ENCODE assay signal across 24 cellular contexts in the genomic region with DNA sequence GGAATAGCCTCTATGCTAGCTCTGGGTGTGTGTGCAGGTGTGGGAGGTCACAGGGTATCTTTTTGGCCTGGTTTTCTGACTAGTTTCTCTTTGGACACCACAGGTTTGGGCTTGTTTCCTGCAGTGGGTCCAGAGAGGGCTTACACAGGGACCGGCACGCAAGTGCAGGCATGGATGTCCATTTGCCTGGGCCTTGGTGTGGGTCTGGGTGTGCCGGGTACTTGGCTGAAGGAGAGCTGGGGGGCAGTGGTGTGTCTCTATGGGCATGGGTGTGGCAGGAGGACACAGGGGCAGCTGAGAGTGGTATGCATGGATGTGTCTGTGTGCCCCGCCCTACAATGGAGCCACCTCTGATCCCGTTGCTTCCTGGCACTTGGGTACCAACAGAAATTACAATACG. TPM values are rescaled to one million over a fixed set of nuclear protein-coding genes. Genes with fewer than 3 reads are reported as not detected.
DNase-seq lines count a peak whose midpoint lies in the region; ATAC-seq, FAIRE-seq and TF ChIP-seq lines count a peak whose summit lies in the region.
"Had no signal": no experiment of that assay in that cellular context is flagged by ENCODE, and none has a peak within 500 bp of the region (broad histone marks: within the 10 kb centered on the region; RNA-seq: fewer than 3 reads in every experiment).

No MANE protein-coding gene starts in this region.

- no peaks in the 10 kb centered on the region for H3K79me2 ChIP-seq in HepG2 (ENCODE audit: insufficient read depth, low read length)

- no peak for FAIRE-seq in HepG2 (lab: Jason Lieb, UNC)
- FAIRE-seq: A549, D721Med, GM12878 had no signal

- peaks cover 5 to 57% of the 10 kb centered on the region in 2 experiments for H3K27me3 ChIP-seq in HepG2 (ENCODE audit: control insufficient read depth in 1 of 2, insufficient read depth in 2 of 2, low read length in 2 of 2)
- H3K27me3 ChIP-seq: BE2C; BLaER1 treated with 17β-estradiol and CSF1 and Interleukin-3, amounts not matched to agents 10 nM and 100 nM had no signal

- no peaks in the 10 kb centered on the region for H3K4me1 Mint-ChIP-seq in activated CD4-positive, alpha-beta T cell treated with anti-CD3 and anti-CD28 coated beads, Interleukin-2, amount 10 ng/mL, durations not matched to agents 24 days and 14 days
- no peaks in the 10 kb centered on the region for H3K4me1 Mint-ChIP-seq in chondrocyte (ENCODE audit: low read depth)
- peaks cover 30% of the 10 kb centered on the region for H3K4me1 Mint-ChIP-seq in stimulated activated memory B cell treated with anti-CD40 and anti-IgM and Interleukin-4, amounts not matched to agents 10 μg/mL and 1 μg/mL and 100 μg/mL, for 72 hours
- H3K4me1 Mint-ChIP-seq in immature natural killer cell: no peaks in the 10 kb centered on the region
- H3K4me1 Mint-ChIP-seq: CD14-positive monocyte had no signal

- BruUV-seq in HepG2 (replicated peaks; lab: Mats Ljungman, UMichigan): no TSS peak

- CTCF ChIA-PET in HepG2 (lab: Yijun Ruan, JAX; ENCODE audit: low intra/inter-chr PET ratio, low total read pairs): no interaction called here

- H3K27ac ChIP-seq in HepG2 (ENCODE audit: extremely low read length, insufficient read depth, low read length): no peak overlapping the region
- H3K27ac ChIP-seq: A549; BLaER1 treated with 17β-estradiol and CSF1 and Interleukin-3, amounts not matched to agents 10 nM and 100 nM had no signal

- no peak overlapping the region for H3K4me2 ChIP-seq in HepG2 (ENCODE audit: low read depth, low read length)
- H3K4me2 ChIP-seq: A549; BLaER1 treated with 17β-estradiol and CSF1 and Interleukin-3, amounts not matched to agents 10 nM and 100 nM; GM23338 had no signal

- in situ Hi-C loops in GM13977 (cut with MboI; ENCODE audit: low pct_unique_long_range_greater_than_20kb, low sequenced_read_pairs, unreplicated experiment) (no loop called here), HepG2 (cut with HindIII; ENCODE audit: extremely low pct_ligation_motif_present, low pct_unique_long_range_greater_than_20kb) (no loop called here)

- no peak overlapping the region for H2AFZ ChIP-seq in HepG2 (ENCODE audit: low read length)
- H2AFZ ChIP-seq: GM23338 had no signal

- H3K36me3 ChIP-seq in HepG2 (replicated peaks in 1 of 2; ENCODE audit: control insufficient read depth in 1 of 2, insufficient read depth in 2 of 2, low read length in 2 of 2): no peaks in the 10 kb centered on the region
- H3K36me3 ChIP-seq: BE2C; BLaER1 treated with 17β-estradiol and CSF1 and Interleukin-3, amounts not matched to agents 10 nM and 100 nM; HAP-1 had no signal

- H3K27me3 Mint-ChIP-seq in activated CD4-positive, alpha-beta T cell treated with anti-CD3 and anti-CD28 coated beads, Interleukin-2, amount 10 ng/mL, durations not matched to agents 24 days and 14 days: peaks cover 14% of the 10 kb centered on the region
- H3K27me3 Mint-ChIP-seq in chondrocyte (ENCODE audit: low read depth) (peaks cover 18% of the 10 kb centered on the region), immature natural killer cell (ENCODE audit: low read depth in 3 of 3) (peaks cover 3 to 4% (median 3%) of the 10 kb centered on the region in 3 donors)
- H3K27me3 Mint-ChIP-seq in stimulated activated memory B cell treated with anti-CD40 and anti-IgM and Interleukin-4, amounts not matched to agents 10 μg/mL and 1 μg/mL and 100 μg/mL, for 72 hours: no peaks in the 10 kb centered on the region
- H3K27me3 Mint-ChIP-seq: CD4-positive, alpha-beta T cell had no signal

- H3K36me3 Mint-ChIP-seq in activated CD4-positive, alpha-beta T cell treated with anti-CD3 and anti-CD28 coated beads, Interleukin-2, amount 10 ng/mL, durations not matched to agents 24 days and 14 days (ENCODE audit: low read depth): no peaks in the 10 kb centered on the region
- H3K36me3 Mint-ChIP-seq in chondrocyte (ENCODE audit: low read depth) (no peaks in the 10 kb centered on the region), immature natural killer cell (no peaks in the 10 kb centered on the region)
- H3K36me3 Mint-ChIP-seq in stimulated activated memory B cell treated with anti-CD40 and anti-IgM and Interleukin-4, amounts not matched to agents 10 μg/mL and 1 μg/mL and 100 μg/mL, for 72 hours: no peaks in the 10 kb centered on the region
- H3K36me3 Mint-ChIP-seq: CD14-positive monocyte; CD8-positive, alpha-beta memory T cell had no signal

- intact Hi-C loops in activated CD4-positive, alpha-beta T cell treated with anti-CD3 and anti-CD28 coated beads, Interleukin-2, amount 10 ng/mL, durations not matched to agents 24 days and 14 days (cut with micrococcal nuclease): no loop called here
- intact Hi-C loops in HepG2 (cut with micrococcal nuclease; ENCODE audit: unreplicated experiment): no loop called here

- no peak for TF ChIP-seq EP300 in HepG2 (IDR thresholded peaks at IDR 0.05; ENCODE audit: low read depth in 2 of 2, low read length in 2 of 2)
- no peak for TF ChIP-seq EP300 in HepG2 (CRISPR knock-in tag; IDR thresholded peaks at IDR 0.05; ENCODE audit: borderline replicate concordance)

- H3K4me3 ChIP-seq in HepG2 (replicated peaks in 1 of 3; ENCODE audit: insufficient read depth in 1 of 3, low read depth in 2 of 3, low read length in 3 of 3): no peak overlapping the region
- H3K4me3 ChIP-seq: A549; BLaER1 treated with 17β-estradiol and CSF1 and Interleukin-3, amounts not matched to agents 10 nM and 100 nM; GM12878; GM23338; HAP-1 had no signal

- no peak for TF ChIP-seq RAD21 in HepG2 (CRISPR knock-in tag; IDR thresholded peaks at IDR 0.05)

- 34% methylated on average over 4 of the region's 6 CpGs for WGBS in HepG2 (ENCODE audit: low lambda C conversion rate)

- H3K27ac Mint-ChIP-seq in activated CD4-positive, alpha-beta T cell treated with anti-CD3 and anti-CD28 coated beads, Interleukin-2, amount 10 ng/mL, durations not matched to agents 24 days and 14 days: no peak overlapping the region
- no peak overlapping the region for H3K27ac Mint-ChIP-seq in chondrocyte (ENCODE audit: unreplicated experiment)
- peak overlapping the region; percentile 91 for H3K27ac Mint-ChIP-seq in stimulated activated memory B cell treated with anti-CD40 and anti-IgM and Interleukin-4, amounts not matched to agents 10 μg/mL and 1 μg/mL and 100 μg/mL, for 72 hours
- no peak overlapping the region for H3K27ac Mint-ChIP-seq in immature natural killer cell
- H3K27ac Mint-ChIP-seq: CD4-positive, alpha-beta T cell; CD8-positive, alpha-beta memory T cell; GM23338; HFFc6 had no signal

- no peak overlapping the region for H3K4me3 Mint-ChIP-seq in activated CD4-positive, alpha-beta T cell treated with anti-CD3 and anti-CD28 coated beads, Interleukin-2, amount 10 ng/mL, durations not matched to agents 24 days and 14 days
- H3K4me3 Mint-ChIP-seq in chondrocyte (ENCODE audit: unreplicated experiment) (no peak overlapping the region), immature natural killer cell (no peak overlapping the region)
- no peak overlapping the region for H3K4me3 Mint-ChIP-seq in stimulated activated memory B cell treated with anti-CD40 and anti-IgM and Interleukin-4, amounts not matched to agents 10 μg/mL and 1 μg/mL and 100 μg/mL, for 72 hours
- H3K4me3 Mint-ChIP-seq: CD14-positive monocyte; CD4-positive, alpha-beta T cell; CD8-positive, alpha-beta memory T cell; GM23338; HFFc6 had no signal

- no peaks in the 10 kb centered on the region for H3K9me3 Mint-ChIP-seq in activated CD4-positive, alpha-beta T cell treated with anti-CD3 and anti-CD28 coated beads, Interleukin-2, amount 10 ng/mL, durations not matched to agents 24 days and 14 days
- H3K9me3 Mint-ChIP-seq in chondrocyte (ENCODE audit: low read depth) (no peaks in the 10 kb centered on the region), immature natural killer cell (no peaks in the 10 kb centered on the region)
- peaks cover 3% of the 10 kb centered on the region for H3K9me3 Mint-ChIP-seq in stimulated activated memory B cell treated with anti-CD40 and anti-IgM and Interleukin-4, amounts not matched to agents 10 μg/mL and 1 μg/mL and 100 μg/mL, for 72 hours
- H3K9me3 Mint-ChIP-seq: CD4-positive, alpha-beta T cell; CD8-positive, alpha-beta memory T cell; GM23338; HFFc6 had no signal

- DNase-seq in activated CD4-positive, alpha-beta T cell treated with anti-CD3 and anti-CD28 coated beads, Interleukin-2, amount 10 ng/mL, durations not matched to agents 24 days and 14 days: peak; percentile 53
- DNase-seq in activated CD4-positive, alpha-beta T cell treated with anti-CD3 and anti-CD28 coated beads, Interleukin-2, amount 50 U/mL, for 48 hours: no peak
- DNase-seq in GM13977 (ENCODE audit: low spot score) (peak; percentile 13), chondrocyte (ENCODE audit: low spot score) (peak; percentile 75), HepG2 (ENCODE audit: low spot score) (no peak), immature natural killer cell (no peak)
- DNase-seq: 8988T; ACHN; BE2C; CD4-positive, alpha-beta T cell; CD8-positive, alpha-beta memory T cell; DMS 273 treated with DMSO at 0.1 percent for 48 hours; DMS79; EL; GDM1; HFFc6 had no signal

- POLR2A ChIA-PET in HepG2 (lab: Yijun Ruan, JAX): no interaction called here

- no peak for TF ChIP-seq POLR2A in HepG2 (IDR thresholded peaks at IDR 0.05; ENCODE audit: insufficient read depth in 1 of 2, low read depth in 2 of 2, low read length in 2 of 2)

- no peaks in the 10 kb centered on the region for H3K4me1 ChIP-seq in HepG2 (ENCODE audit: insufficient read depth, low read length)
- H3K4me1 ChIP-seq: A549, BE2C had no signal

- no peaks in the 10 kb centered on the region for H4K20me1 ChIP-seq in HepG2 (ENCODE audit: insufficient read depth, low read length)
- H4K20me1 ChIP-seq: BLaER1 treated with 17β-estradiol and CSF1 and Interleukin-3, amounts not matched to agents 10 nM and 100 nM had no signal

- no peak overlapping the region for H3K9ac ChIP-seq in HepG2 (ENCODE audit: insufficient read depth, low read depth, low read length)
- H3K9ac ChIP-seq: BLaER1 treated with 17β-estradiol and CSF1 and Interleukin-3, amounts not matched to agents 10 nM and 100 nM had no signal

- ATAC-seq in stimulated activated memory B cell treated with anti-CD40 and anti-IgM and Interleukin-4, amounts not matched to agents 10 μg/mL and 1 μg/mL and 100 μg/mL, for 72 hours: no peak
- ATAC-seq in HepG2: no peak
- ATAC-seq: A549, GM12878, GM23338 had no signal

- no peaks in the 10 kb centered on the region for H3K9me3 ChIP-seq in HepG2 (ENCODE audit: low read length)
- H3K9me3 ChIP-seq: A549; BE2C; BLaER1 treated with 17β-estradiol and CSF1 and Interleukin-3, amounts not matched to agents 10 nM and 100 nM; HAP-1 had no signal

- no peak for TF ChIP-seq CTCF in GM13977 (IDR thresholded peaks at IDR 0.05; ENCODE audit: extremely low read depth, insufficient read depth, missing control alignments)
- no peak for TF ChIP-seq CTCF in chondrocyte (IDR thresholded peaks at IDR 0.05)
- TF ChIP-seq CTCF in HepG2 (CRISPR knock-in tag; IDR thresholded peaks at IDR 0.05): no peak

RNA-seq across cellular contexts. Expression of a gene that starts 7.5 kb away (rescaled TPM):
- total RNA-seq in activated CD4-positive, alpha-beta T cell treated with anti-CD3 and anti-CD28 coated beads, Interleukin-2, amount 10 ng/mL, durations not matched to agents 24 days and 14 days: 0.85 and 1.1 TPM in 2 replicates
- total RNA-seq in chondrocyte: not detected in 3 replicates
- total RNA-seq in HepG2 (2016; rRNA removed; fragmentation: Illumina TruSeq; extraction: Trizol): 0.81 and 1.6 TPM in 2 replicates
- 0.40 and 0.53 TPM in 2 replicates for total RNA-seq in HepG2 (2016; cell fraction: cytosol; rRNA removed; fragmentation: Illumina TruSeq; extraction: Trizol; ENCODE audit: low read depth)
- 0.82 and 1.2 TPM in 2 replicates for total RNA-seq in HepG2 (2016; cell fraction: insoluble cytoplasmic fraction; rRNA removed; fragmentation: Illumina TruSeq; extraction: Trizol)
- total RNA-seq in HepG2 (2016; cell fraction: membrane; rRNA removed; fragmentation: Illumina TruSeq; extraction: Trizol): 0.83 and 1.3 TPM in 2 replicates
- total RNA-seq in HepG2 (2016; cell fraction: nucleus; rRNA removed; fragmentation: Illumina TruSeq; extraction: Trizol): 0.50 and 0.65 TPM in 2 replicates
- 0.38 and 0.52 TPM in 2 replicates for polyA plus RNA-seq in HepG2 (2011; rRNA removed)
- polyA plus RNA-seq in HepG2 (2011; cell fraction: cytosol; rRNA removed): 0.43 and 0.56 TPM in 2 replicates
- polyA plus RNA-seq in HepG2 (2011; cell fraction: nucleus; rRNA removed): 0.82 and 0.85 TPM in 2 replicates
- polyA plus RNA-seq in HepG2 (2012): 0.79 and 0.97 TPM in 2 replicates
- polyA plus RNA-seq in HepG2 (2016; cell fraction: cytosol; fragmentation: Illumina TruSeq; extraction: Trizol; ENCODE audit: low read depth): 0.18 and 0.51 TPM in 2 replicates
- 0.80 and 0.87 TPM in 2 replicates for polyA plus RNA-seq in HepG2 (2016; cell fraction: insoluble cytoplasmic fraction; fragmentation: Illumina TruSeq; extraction: Trizol; ENCODE audit: low read depth)
- 0.63 and 0.69 TPM in 2 replicates for polyA plus RNA-seq in HepG2 (2016; cell fraction: membrane; fragmentation: Illumina TruSeq; extraction: Trizol; ENCODE audit: low read depth)
- polyA plus RNA-seq in HepG2 (2016; cell fraction: nucleus; fragmentation: Illumina TruSeq; extraction: Trizol; ENCODE audit: insufficient read depth, low read depth): 1.6 and 1.8 TPM in 2 replicates
- polyA minus RNA-seq in HepG2 (2011; rRNA and poly(A)+ RNA removed; ENCODE audit: low replicate concordance): 1.8 and 4.9 TPM in 2 replicates
- polyA minus RNA-seq in HepG2 (2011; cell fraction: cytosol; rRNA and poly(A)+ RNA removed): 0.49 and 1.8 TPM in 2 replicates
- polyA minus RNA-seq in HepG2 (2011; cell fraction: nucleus; rRNA and poly(A)+ RNA removed): 0.26 and 0.75 TPM in 2 replicates
- not detected for polyA plus RNA-seq in immature natural killer cell
- total RNA-seq: HFFc6 had no signal
- polyA plus RNA-seq: CD14-positive monocyte had no signal

RNA-seq across cellular contexts. Expression of a gene that starts 44.4 kb away (rescaled TPM):
- total RNA-seq in activated CD4-positive, alpha-beta T cell treated with anti-CD3 and anti-CD28 coated beads, Interleukin-2, amount 10 ng/mL, durations not matched to agents 24 days and 14 days: 4.4 and 4.5 TPM in 2 replicates
- total RNA-seq in chondrocyte (7.5 to 9.4 TPM (median 7.9 TPM) in 3 replicates), HepG2 (2016; rRNA removed; fragmentation: Illumina TruSeq; extraction: Trizol) (16.9 and 25.1 TPM in 2 replicates)
- total RNA-seq in HepG2 (2016; cell fraction: cytosol; rRNA removed; fragmentation: Illumina TruSeq; extraction: Trizol; ENCODE audit: low read depth): 1.7 and 1.8 TPM in 2 replicates
- total RNA-seq in HepG2 (2016; cell fraction: insoluble cytoplasmic fraction; rRNA removed; fragmentation: Illumina TruSeq; extraction: Trizol): 17.1 and 23.6 TPM in 2 replicates
- 6.6 and 7.3 TPM in 2 replicates for total RNA-seq in HepG2 (2016; cell fraction: membrane; rRNA removed; fragmentation: Illumina TruSeq; extraction: Trizol)
- total RNA-seq in HepG2 (2016; cell fraction: nucleus; rRNA removed; fragmentation: Illumina TruSeq; extraction: Trizol): 47.1 and 51.5 TPM in 2 replicates
- polyA plus RNA-seq in HepG2 (2011; rRNA removed) (16.1 and 16.7 TPM in 2 replicates), immature natural killer cell (under 1 TPM in 2 of 3 donors, not detected in 1; 0.24 to 0.49 TPM)
- 6.1 and 8.8 TPM in 2 replicates for polyA plus RNA-seq in HepG2 (2011; cell fraction: cytosol; rRNA removed)
- polyA plus RNA-seq in HepG2 (2011; cell fraction: nucleus; rRNA removed): 25.7 and 29.3 TPM in 2 replicates
- 13.9 and 15.6 TPM in 2 replicates for polyA plus RNA-seq in HepG2 (2012)
- 0.36 and 0.37 TPM in 2 replicates for polyA plus RNA-seq in HepG2 (2016; cell fraction: cytosol; fragmentation: Illumina TruSeq; extraction: Trizol; ENCODE audit: low read depth)
- polyA plus RNA-seq in HepG2 (2016; cell fraction: insoluble cytoplasmic fraction; fragmentation: Illumina TruSeq; extraction: Trizol; ENCODE audit: low read depth): 4.3 and 4.5 TPM in 2 replicates
- 0.42 and 0.73 TPM in 2 replicates for polyA plus RNA-seq in HepG2 (2016; cell fraction: membrane; fragmentation: Illumina TruSeq; extraction: Trizol; ENCODE audit: low read depth)
- polyA plus RNA-seq in HepG2 (2016; cell fraction: nucleus; fragmentation: Illumina TruSeq; extraction: Trizol; ENCODE audit: insufficient read depth, low read depth): 41.4 and 45.9 TPM in 2 replicates
- 26.3 and 35.1 TPM in 2 replicates for polyA minus RNA-seq in HepG2 (2011; rRNA and poly(A)+ RNA removed; ENCODE audit: low replicate concordance)
- 24.1 and 35.0 TPM in 2 replicates for polyA minus RNA-seq in HepG2 (2011; cell fraction: cytosol; rRNA and poly(A)+ RNA removed)
- 50.6 and 66.1 TPM in 2 replicates for polyA minus RNA-seq in HepG2 (2011; cell fraction: nucleus; rRNA and poly(A)+ RNA removed)

Comparison
In these comparisons a context has a peak if more than half of its experiments do, and no peak if none do; other contexts are left out.
1. DNase-seq: peak in activated CD4-positive, alpha-beta T cell treated with anti-CD3 and anti-CD28 coated beads, Interleukin-2, amount 10 ng/mL, durations not matched to agents 24 days and 14 days (single experiment), GM13977 (single experiment) and chondrocyte (single experiment); none in activated CD4-positive, alpha-beta T cell treated with anti-CD3 and anti-CD28 coated beads, Interleukin-2, amount 50 U/mL, for 48 hours (0 of 2), HepG2 (single experiment) and immature natural killer cell (0 of 3).